15 cellular contexts compared by ENCODE assay signal in genomic region chr2:23029111-23029510, GRCh38.
DNase-seq lines count a peak whose midpoint lies in the region; ATAC-seq and TF ChIP-seq lines count a peak whose summit lies in the region.
"Had no signal": no experiment of that assay in that cellular context is flagged by ENCODE, and none has a peak within 500 bp of the region (broad histone marks: within the 10 kb centered on the region; RNA-seq: fewer than 3 reads in every experiment).

No MANE protein-coding gene starts in this region.

- H3K27ac Mint-ChIP-seq in endodermal cell, result no peak overlapping the region
- H3K27ac Mint-ChIP-seq: CD14-positive monocyte; CD8-positive, alpha-beta memory T cell had no signal

- H3K4me1 ChIP-seq in endodermal cell (ENCODE audit: control insufficient read depth, insufficient read depth, low read length) (peaks cover 13% of the 10 kb centered on the region), mesodermal cell (ENCODE audit: control insufficient read depth, insufficient read depth, low read length, poor library complexity, severe bottlenecking) (peaks cover 23% of the 10 kb centered on the region), psoas muscle (no peaks in the 10 kb centered on the region)

- peaks cover 7% of the 10 kb centered on the region for H3K9me3 Mint-ChIP-seq in endodermal cell

- H3K9ac ChIP-seq in endodermal cell (ENCODE audit: extremely low read depth, low read length, poor library complexity, severe bottlenecking), result no peak overlapping the region
- H3K9ac ChIP-seq: GM23248 had no signal

- ATAC-seq in left colon (no peak), psoas muscle (no peak)
- ATAC-seq: GM12878 had no signal

- no peaks in the 10 kb centered on the region for H3K36me3 Mint-ChIP-seq in endodermal cell (ENCODE audit: low read depth)
- H3K36me3 Mint-ChIP-seq: CD14-positive monocyte; CD8-positive, alpha-beta memory T cell had no signal

- DNase-seq in DMS53 (lab: John Stamatoyannopoulos, UW), result peak; percentile 12
- no peak for DNase-seq in DMS53 treated with DMSO at 0.1 percent for 48 hours (lab: John Stamatoyannopoulos, UW; ENCODE audit: unreplicated experiment)
- peak; percentile 47 for DNase-seq in NCI-H69 (lab: John Stamatoyannopoulos, UW)
- DNase-seq in endodermal cell, result peak; percentile 42
- no peak for DNase-seq in left colon
- DNase-seq in stimulated activated CD4-positive, alpha-beta T cell treated with anti-CD3 and anti-CD28 coated beads, Interleukin-12 subunit alpha, Interleukin-12 subunit beta, amount 100 ng/mL, for 4 hours, result no peak
- DNase-seq in psoas muscle, result no peak
- DNase-seq: Caco-2; CD8-positive, alpha-beta memory T cell; GM23248; H7 had no signal

- H3K27me3 ChIP-seq in endodermal cell (ENCODE audit: control insufficient read depth, insufficient read depth, low read length, poor library complexity, severe bottlenecking), result peaks cover 3% of the 10 kb centered on the region
- no peaks in the 10 kb centered on the region for H3K27me3 ChIP-seq in psoas muscle (ENCODE audit: insufficient read depth in 3 of 3, low read length in 2 of 3)

- TF ChIP-seq CTCF in endodermal cell (conservative IDR thresholded peaks at IDR 0.05) (no peak), psoas muscle (IDR thresholded peaks at IDR 0.05) (no peak)

- H3K4me3 ChIP-seq in endodermal cell (ENCODE audit: low read length), result no peak overlapping the region
- H3K4me3 ChIP-seq in mesodermal cell (ENCODE audit: extremely low read depth, insufficient read depth, low read length, poor library complexity, severe bottlenecking), result no peak overlapping the region
- H3K4me3 ChIP-seq in psoas muscle, result no peak overlapping the region
- H3K4me3 ChIP-seq: GM12878, GM23248 had no signal

- WGBS in endodermal cell (ENCODE audit: insufficient coverage in 1 of 2, insufficient read length in 1 of 2), 2 experiments, result 73 to 92% methylated on average over 5 of the region's 5 CpGs
- 92 to 94% methylated on average over 3 to 5 of the region's 5 CpGs for WGBS in mesodermal cell (ENCODE audit: insufficient coverage in 2 of 2), 2 experiments
- WGBS in psoas muscle, 3 donors, result 61 to 72% (median 64%) methylated on average over 5 of the region's 5 CpGs

- H3K36me3 ChIP-seq in endodermal cell (ENCODE audit: control insufficient read depth, insufficient read depth, low read length), result no peaks in the 10 kb centered on the region
- no peaks in the 10 kb centered on the region for H3K36me3 ChIP-seq in mesodermal cell (ENCODE audit: control insufficient read depth, insufficient read depth, low read length)
- no peaks in the 10 kb centered on the region for H3K36me3 ChIP-seq in psoas muscle (ENCODE audit: insufficient read depth in 1 of 2, low read depth in 1 of 2)

- no peak overlapping the region for H3K4me3 Mint-ChIP-seq in endodermal cell
- H3K4me3 Mint-ChIP-seq: CD14-positive monocyte; CD8-positive, alpha-beta memory T cell had no signal

- peaks cover 28% of the 10 kb centered on the region for H3K4me1 Mint-ChIP-seq in endodermal cell
- H3K4me1 Mint-ChIP-seq: CD14-positive monocyte; CD8-positive, alpha-beta memory T cell had no signal

- no peak overlapping the region for H3K27ac ChIP-seq in endodermal cell (ENCODE audit: low read depth, low read length)
- H3K27ac ChIP-seq in mesodermal cell (ENCODE audit: low read depth, low read length, severe bottlenecking), result peak overlapping the region; percentile 66
- no peak overlapping the region for H3K27ac ChIP-seq in psoas muscle
- H3K27ac ChIP-seq: 22Rv1, GM23248 had no signal

- H3K9me3 ChIP-seq in endodermal cell (ENCODE audit: control insufficient read depth, low read length), result peaks cover 22% of the 10 kb centered on the region
- no peaks in the 10 kb centered on the region for H3K9me3 ChIP-seq in mesodermal cell (ENCODE audit: control insufficient read depth, low read length)
- H3K9me3 ChIP-seq in psoas muscle, result no peaks in the 10 kb centered on the region
- H3K9me3 ChIP-seq: Caco-2 had no signal

- intact Hi-C loops in left colon (cut with DNase I, micrococcal nuclease) (no loop called here), psoas muscle (cut with DNase I) (no loop called here)

- peaks cover 39% of the 10 kb centered on the region for H3K27me3 Mint-ChIP-seq in endodermal cell (ENCODE audit: insufficient read depth)

Comparison
In these comparisons a context has a peak if more than half of its experiments do, and no peak if none do; other contexts are left out.
1. DNase-seq: peak in DMS53 (single experiment), NCI-H69 (single experiment) and endodermal cell (single experiment); none in DMS53 treated with DMSO at 0.1 percent for 48 hours (single experiment), left colon (0 of 2), stimulated activated CD4-positive, alpha-beta T cell treated with anti-CD3 and anti-CD28 coated beads, Interleukin-12 subunit alpha, Interleukin-12 subunit beta, amount 100 ng/mL, for 4 hours (single experiment) and psoas muscle (0 of 2).